8 cellular contexts compared by ENCODE assay signal in genomic region chr19:10074153-10074552, GRCh38. TPM values are rescaled to one million over a fixed set of nuclear protein-coding genes. Genes with fewer than 3 reads are reported as not detected.
A peak's percentile ranks its signal among the peaks of the same experiment; 100 is the strongest.
DNase-seq lines count a peak whose midpoint lies in the region; TF ChIP-seq lines count a peak whose summit lies in the region.

No MANE protein-coding gene starts in this region.

- WGBS in lower leg skin, 2 donors: 38 to 49% methylated on average over 2 of the region's 2 CpGs

- no peaks in the 10 kb centered on the region for H3K9me2 ChIP-seq in Loucy (replicated peaks; ENCODE audit: low read depth, low read length)

- no peaks in the 10 kb centered on the region for H3K4me1 ChIP-seq in Loucy (ENCODE audit: insufficient read depth, low read length, poor library complexity, severe bottlenecking)

- H3K9ac ChIP-seq in Loucy (ENCODE audit: low read depth, low read length, poor library complexity, severe bottlenecking): no peak overlapping the region

- no peaks in the 10 kb centered on the region for H3K36me3 ChIP-seq in Loucy (ENCODE audit: insufficient read depth, low read length)

- H3K4me3 ChIP-seq in Loucy (ENCODE audit: low read length, poor library complexity, severe bottlenecking) (no peak overlapping the region), lower leg skin (ENCODE audit: low read depth, poor library complexity, severe bottlenecking) (no peak overlapping the region)

- no peaks in the 10 kb centered on the region for H3K79me2 ChIP-seq in Loucy (ENCODE audit: insufficient read depth, low read length)

- no peak overlapping the region for H3K4me3 Mint-ChIP-seq in activated CD4-positive, alpha-beta memory T cell treated with anti-CD3 and anti-CD28 coated beads, Interleukin-2, amount 10 ng/mL, durations not matched to agents 7 days and 5 days

- no peaks in the 10 kb centered on the region for H4K20me1 ChIP-seq in Loucy (ENCODE audit: insufficient read depth, low read length, poor library complexity, severe bottlenecking)

- peaks cover 5% of the 10 kb centered on the region for H3K9me3 Mint-ChIP-seq in activated CD4-positive, alpha-beta memory T cell treated with anti-CD3 and anti-CD28 coated beads, Interleukin-2, amount 10 ng/mL, durations not matched to agents 7 days and 5 days

- no peaks in the 10 kb centered on the region for H3K27me3 ChIP-seq in Loucy (ENCODE audit: insufficient read depth, low read length, poor library complexity, severe bottlenecking)

- intact Hi-C loops in lower leg skin (cut with DNase I; ENCODE audit: low total_unique reads): no loop called here

- H3K27ac Mint-ChIP-seq in activated CD4-positive, alpha-beta memory T cell treated with anti-CD3 and anti-CD28 coated beads, Interleukin-2, amount 10 ng/mL, durations not matched to agents 7 days and 5 days: no peak overlapping the region

- DNase-seq in ELR (ENCODE audit: low read depth): peak; percentile 60
- DNase-seq in activated CD4-positive, alpha-beta memory T cell treated with anti-CD3 and anti-CD28 coated beads, Interleukin-2, amount 10 ng/mL, durations not matched to agents 7 days and 5 days: peak; percentile 51
- peak; percentile 45 for DNase-seq in iPS-NIHi11 (ENCODE audit: low spot score)
- DNase-seq in NCI-H128 (lab: John Stamatoyannopoulos, UW; ENCODE audit: unreplicated experiment): no peak
- DNase-seq in lower leg skin (ENCODE audit: low spot score in 2 of 2): no peak
- DNase-seq in DMS153 treated with DMSO at 0.1 percent for 48 hours (lab: John Stamatoyannopoulos, UW; ENCODE audit: unreplicated experiment): no peak
- no peak for DNase-seq in epidermal melanocyte (ENCODE audit: insufficient read length, low spot score)

- POLR2A ChIA-PET in activated CD4-positive, alpha-beta memory T cell treated with anti-CD3 and anti-CD28 coated beads, Interleukin-2, amount 10 ng/mL, durations not matched to agents 7 days and 5 days (lab: Charles Lee): no interaction called here

- TF ChIP-seq POLR2A in lower leg skin (IDR thresholded peaks at IDR 0.05): no peak

- TF ChIP-seq CTCF in Loucy (conservative IDR thresholded peaks at IDR 0.05; ENCODE audit: low read length) (peak; percentile 47), lower leg skin (IDR thresholded peaks at IDR 0.05) (no peak)

- no peaks in the 10 kb centered on the region for H3F3A ChIP-seq in Loucy (ENCODE audit: low read depth)

- no peak overlapping the region for H3K4me2 ChIP-seq in Loucy (ENCODE audit: low read depth, low read length, poor library complexity, severe bottlenecking)

- peaks cover 9% of the 10 kb centered on the region; the same call in 1 of the 2 replicates for H3K9me3 ChIP-seq in Loucy (ENCODE audit: insufficient read depth, low read depth, low read length)

- peaks cover under 1% of the 10 kb centered on the region for H3K4me1 Mint-ChIP-seq in activated CD4-positive, alpha-beta memory T cell treated with anti-CD3 and anti-CD28 coated beads, Interleukin-2, amount 10 ng/mL, durations not matched to agents 7 days and 5 days

- CTCF ChIA-PET in activated CD4-positive, alpha-beta memory T cell treated with anti-CD3 and anti-CD28 coated beads, Interleukin-2, amount 10 ng/mL, durations not matched to agents 7 days and 5 days (lab: Charles Lee): no interaction called here

- H2AFZ ChIP-seq in Loucy (ENCODE audit: low read length): no peak overlapping the region

- no peaks in the 10 kb centered on the region for H3K36me3 Mint-ChIP-seq in activated CD4-positive, alpha-beta memory T cell treated with anti-CD3 and anti-CD28 coated beads, Interleukin-2, amount 10 ng/mL, durations not matched to agents 7 days and 5 days (ENCODE audit: low read depth)

- peaks cover 15% of the 10 kb centered on the region for H3K27me3 Mint-ChIP-seq in activated CD4-positive, alpha-beta memory T cell treated with anti-CD3 and anti-CD28 coated beads, Interleukin-2, amount 10 ng/mL, durations not matched to agents 7 days and 5 days

RNA-seq across cellular contexts. Expression of gene SHFL, which starts 12.0 kb away (rescaled TPM):
- 100 to 1,000 TPM; 103 to 108 TPM for total RNA-seq in activated CD4-positive, alpha-beta memory T cell treated with anti-CD3 and anti-CD28 coated beads, Interleukin-2, amount 10 ng/mL, durations not matched to agents 7 days and 5 days
- 10 to 100 TPM; 17.0 to 24.6 (median 23.3) TPM for total RNA-seq in lower leg skin

RNA-seq across cellular contexts. Expression of gene ANGPTL6, which starts 28.3 kb away (rescaled TPM):
- 1 to 10 TPM; 2.4 TPM for total RNA-seq in activated CD4-positive, alpha-beta memory T cell treated with anti-CD3 and anti-CD28 coated beads, Interleukin-2, amount 10 ng/mL, durations not matched to agents 7 days and 5 days
- total RNA-seq in lower leg skin: 1 to 10 TPM in 1 of 4 donors, under 1 TPM in 2, not detected in 1; 0.21 to 1.8 (median 0.68) TPM

RNA-seq across cellular contexts. Expression of gene PPAN, which starts 32.0 kb away (rescaled TPM):
- total RNA-seq in activated CD4-positive, alpha-beta memory T cell treated with anti-CD3 and anti-CD28 coated beads, Interleukin-2, amount 10 ng/mL, durations not matched to agents 7 days and 5 days: 10 to 100 TPM; 74.3 to 75.6 TPM
- total RNA-seq in lower leg skin: 10 to 100 TPM; 38.7 to 61.3 (median 52.9) TPM

RNA-seq across cellular contexts. Expression of gene P2RY11, which starts 37.3 kb away (rescaled TPM):
- total RNA-seq in activated CD4-positive, alpha-beta memory T cell treated with anti-CD3 and anti-CD28 coated beads, Interleukin-2, amount 10 ng/mL, durations not matched to agents 7 days and 5 days: 10 to 100 TPM; 33.2 to 33.5 TPM
- total RNA-seq in lower leg skin: 10 to 100 TPM; 19.0 to 26.3 (median 22.5) TPM

RNA-seq across cellular contexts. Expression of gene EIF3G, which starts 45.5 kb away (rescaled TPM):
- 100 to 1,000 TPM; 202 to 203 TPM for total RNA-seq in activated CD4-positive, alpha-beta memory T cell treated with anti-CD3 and anti-CD28 coated beads, Interleukin-2, amount 10 ng/mL, durations not matched to agents 7 days and 5 days
- total RNA-seq in lower leg skin: 100 to 1,000 TPM; 292 to 348 (median 320) TPM

Comparison
In these comparisons a context has a peak if more than half of its experiments do, and no peak if none do; other contexts are left out.
1. DNase-seq: peak in ELR (single experiment), activated CD4-positive, alpha-beta memory T cell treated with anti-CD3 and anti-CD28 coated beads, Interleukin-2, amount 10 ng/mL, durations not matched to agents 7 days and 5 days (single experiment) and iPS-NIHi11 (single experiment); none in NCI-H128 (single experiment), lower leg skin (0 of 2), DMS153 treated with DMSO at 0.1 percent for 48 hours (single experiment) and epidermal melanocyte (single experiment).
2. RNA of gene SHFL, which starts 12.0 kb away (total RNA-seq): 103 to 108 TPM in activated CD4-positive, alpha-beta memory T cell treated with anti-CD3 and anti-CD28 coated beads, Interleukin-2, amount 10 ng/mL, durations not matched to agents 7 days and 5 days; 17.0 to 24.6 TPM in lower leg skin; every median in the first group is over 4 times any median in the second.